ENCODE assay signal across 13 cellular contexts in the genomic region with DNA sequence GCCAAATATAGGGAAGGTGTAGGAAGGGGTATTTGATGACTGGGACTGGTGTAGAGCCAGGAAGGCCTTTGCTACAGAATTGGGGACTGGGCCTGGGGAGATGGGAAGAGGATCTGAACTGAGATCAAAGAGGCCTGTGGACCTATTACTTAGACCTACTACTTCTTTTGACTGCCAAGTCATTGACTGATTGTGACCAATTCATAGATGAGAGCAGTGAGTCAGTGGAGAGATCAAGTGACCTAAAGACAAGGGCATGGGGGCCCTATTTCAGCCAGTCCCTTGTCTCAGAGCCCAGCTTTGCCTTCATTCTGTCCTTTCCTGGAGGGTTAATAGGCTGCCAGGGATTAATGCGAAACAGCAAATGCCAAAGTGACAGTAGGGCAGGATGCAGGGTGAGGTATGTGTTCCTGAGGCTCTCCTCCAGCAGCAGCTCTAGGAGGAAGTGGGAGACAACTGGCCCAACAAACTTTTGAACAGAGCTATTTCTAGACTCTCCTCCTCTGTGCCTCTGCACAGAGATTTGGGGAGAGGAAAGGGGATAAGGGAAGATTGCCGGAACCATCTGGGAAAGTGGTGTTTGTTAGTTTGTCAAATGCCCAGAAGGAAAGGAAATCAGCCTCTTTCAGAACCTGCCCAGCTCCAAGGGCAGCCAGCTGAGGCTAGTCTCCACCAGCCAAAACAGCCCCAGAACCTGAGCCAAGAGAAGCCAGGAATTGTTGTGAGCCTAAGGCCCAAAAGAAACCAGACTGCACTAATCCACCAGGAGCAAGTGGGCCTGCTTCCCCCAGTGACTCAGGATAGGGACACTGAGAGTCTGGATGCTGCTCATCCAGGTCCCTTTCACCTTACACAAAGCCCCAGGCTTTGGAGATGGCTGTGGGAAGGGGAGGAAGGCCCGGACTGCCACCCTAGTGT. TPM values are rescaled to one million over a fixed set of nuclear protein-coding genes. Genes with fewer than 3 reads are reported as not detected.
DNase-seq lines count a peak whose midpoint lies in the region; ATAC-seq and TF ChIP-seq lines count a peak whose summit lies in the region.
"Had no signal": no experiment of that assay in that cellular context is flagged by ENCODE, and none has a peak within 500 bp of the region (broad histone marks: within the 10 kb centered on the region; RNA-seq: fewer than 3 reads in every experiment).

No MANE protein-coding gene starts in this region.

- TF ChIP-seq CTCF in gastroesophageal sphincter (IDR thresholded peaks at IDR 0.05) (no peak), gastrocnemius medialis (IDR thresholded peaks at IDR 0.05 in 4 of 5, conservative IDR thresholded peaks at IDR 0.05 in 1 of 5) (no peak)

- ATAC-seq in SK-N-SH treated with all-trans-retinoic acid at 6 μM for 48 hours (peak; percentile 74), gastroesophageal sphincter (peak; percentile 39), gastrocnemius medialis (no peak), GM21786 (IDR thresholded peaks at IDR 0.05; ENCODE audit: unreplicated experiment) (no peak), HG02840 (IDR thresholded peaks at IDR 0.05; ENCODE audit: low FRiP score, unreplicated experiment) (no peak)

- H3K36me3 ChIP-seq in gastroesophageal sphincter (no peaks in the 10 kb centered on the region), gastrocnemius medialis (no peaks in the 10 kb centered on the region)

- intact Hi-C loops in gastrocnemius medialis (cut with DNase I; ENCODE audit: low total_unique reads): no loop called here

- no peak overlapping the region for H3K4me3 ChIP-seq in gastroesophageal sphincter
- H3K4me3 ChIP-seq in gastrocnemius medialis: no peak overlapping the region
- H3K4me3 ChIP-seq: testis had no signal

- H3K27ac ChIP-seq in gastroesophageal sphincter (peak overlapping the region; percentile 63 to 80 (median 72)), gastrocnemius medialis (peak overlapping the region in 3 of 4 donors; percentile 21 to 52 (median 22))
- H3K27ac ChIP-seq: testis had no signal

- DNase-seq in ELR (ENCODE audit: low read depth) (peak; percentile 45), gastrocnemius medialis (no peak), NOMO-1 treated with DMSO at 0.1 percent for 48 hours (lab: John Stamatoyannopoulos, UW; ENCODE audit: unreplicated experiment) (no peak), cerebellar cortex (ENCODE audit: low spot score) (no peak)
- DNase-seq: activated CD4-positive, alpha-beta T cell treated with anti-CD3 and anti-CD28 coated beads for 4 hours; COR-L47; stimulated activated CD4-positive, alpha-beta T cell treated with anti-CD3 and anti-CD28 coated beads, Interleukin-2, amount 100 ng/mL, for 24 hours; testis had no signal

- TF ChIP-seq POLR2A in gastroesophageal sphincter (IDR thresholded peaks at IDR 0.05) (no peak), gastrocnemius medialis (IDR thresholded peaks at IDR 0.05) (no peak)

- TF ChIP-seq EP300 in gastroesophageal sphincter (IDR thresholded peaks at IDR 0.05): no peak

- peaks cover 4 to 41% (median 25%) of the 10 kb centered on the region in 3 donors for H3K4me1 ChIP-seq in gastroesophageal sphincter
- peaks cover 7 to 20% of the 10 kb centered on the region in 2 donors for H3K4me1 ChIP-seq in gastrocnemius medialis

- no peaks in the 10 kb centered on the region for H3K9me3 ChIP-seq in gastroesophageal sphincter
- no peaks in the 10 kb centered on the region for H3K9me3 ChIP-seq in gastrocnemius medialis
- H3K9me3 ChIP-seq: testis had no signal

- in situ Hi-C loops in gastrocnemius medialis (cut with MboI; ENCODE audit: low sequenced_read_pairs in 4 of 4): no loop called here

- no peaks in the 10 kb centered on the region for H3K27me3 ChIP-seq in gastroesophageal sphincter
- H3K27me3 ChIP-seq in gastrocnemius medialis: no peaks in the 10 kb centered on the region
- H3K27me3 ChIP-seq: testis had no signal

- 39 to 60% methylated on average over 1 to 2 of the region's 3 CpGs for WGBS in gastroesophageal sphincter (ENCODE audit: low coverage in 1 of 2), 2 donors

TF ChIP-seq in SK-N-SH treated with all-trans-retinoic acid at 6 μM for 48 hours, 23 proteins besides CTCF, POLR2A, EP300 and RAD21 (continues in another document):
- TF ChIP-seq ZNF8 (CRISPR knock-in tag; IDR thresholded peaks at IDR 0.05) (no peak), TCF4 (CRISPR knock-in tag; IDR thresholded peaks at IDR 0.05; ENCODE audit: borderline replicate concordance) (no peak), ARNTL (CRISPR knock-in tag; IDR thresholded peaks at IDR 0.05; ENCODE audit: borderline replicate concordance, low read depth) (no peak), ZC3H10 (CRISPR knock-in tag; IDR thresholded peaks at IDR 0.05) (no peak), OSR1 (CRISPR knock-in tag; IDR thresholded peaks at IDR 0.05) (no peak), ZFP3 (CRISPR knock-in tag; IDR thresholded peaks at IDR 0.05) (no peak), ISL1 (CRISPR knock-in tag; IDR thresholded peaks at IDR 0.05) (no peak), SNAI2 (CRISPR knock-in tag; IDR thresholded peaks at IDR 0.05) (no peak), CSDC2 (CRISPR knock-in tag; IDR thresholded peaks at IDR 0.05) (no peak)
- TF ChIP-seq, protein P1, sequence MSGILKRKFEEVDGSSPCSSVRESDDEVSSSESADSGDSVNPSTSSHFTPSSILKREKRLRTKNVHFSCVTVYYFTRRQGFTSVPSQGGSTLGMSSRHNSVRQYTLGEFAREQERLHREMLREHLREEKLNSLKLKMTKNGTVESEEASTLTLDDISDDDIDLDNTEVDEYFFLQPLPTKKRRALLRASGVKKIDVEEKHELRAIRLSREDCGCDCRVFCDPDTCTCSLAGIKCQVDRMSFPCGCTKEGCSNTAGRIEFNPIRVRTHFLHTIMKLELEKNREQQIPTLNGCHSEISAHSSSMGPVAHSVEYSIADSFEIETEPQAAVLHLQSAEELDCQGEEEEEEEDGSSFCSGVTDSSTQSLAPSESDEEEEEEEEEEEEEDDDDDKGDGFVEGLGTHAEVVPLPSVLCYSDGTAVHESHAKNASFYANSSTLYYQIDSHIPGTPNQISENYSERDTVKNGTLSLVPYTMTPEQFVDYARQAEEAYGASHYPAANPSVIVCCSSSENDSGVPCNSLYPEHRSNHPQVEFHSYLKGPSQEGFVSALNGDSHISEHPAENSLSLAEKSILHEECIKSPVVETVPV (CRISPR knock-in tag; IDR thresholded peaks at IDR 0.05): no peak
- TF ChIP-seq, protein P2, sequence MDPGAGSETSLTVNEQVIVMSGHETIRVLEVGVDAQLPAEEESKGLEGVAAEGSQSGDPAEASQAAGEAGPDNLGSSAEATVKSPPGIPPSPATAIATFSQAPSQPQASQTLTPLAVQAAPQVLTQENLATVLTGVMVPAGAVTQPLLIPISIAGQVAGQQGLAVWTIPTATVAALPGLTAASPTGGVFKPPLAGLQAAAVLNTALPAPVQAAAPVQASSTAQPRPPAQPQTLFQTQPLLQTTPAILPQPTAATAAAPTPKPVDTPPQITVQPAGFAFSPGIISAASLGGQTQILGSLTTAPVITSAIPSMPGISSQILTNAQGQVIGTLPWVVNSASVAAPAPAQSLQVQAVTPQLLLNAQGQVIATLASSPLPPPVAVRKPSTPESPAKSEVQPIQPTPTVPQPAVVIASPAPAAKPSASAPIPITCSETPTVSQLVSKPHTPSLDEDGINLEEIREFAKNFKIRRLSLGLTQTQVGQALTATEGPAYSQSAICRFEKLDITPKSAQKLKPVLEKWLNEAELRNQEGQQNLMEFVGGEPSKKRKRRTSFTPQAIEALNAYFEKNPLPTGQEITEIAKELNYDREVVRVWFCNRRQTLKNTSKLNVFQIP (CRISPR knock-in tag; IDR thresholded peaks at IDR 0.05; ENCODE audit: borderline replicate concordance, low read depth): no peak
- TF ChIP-seq, protein P3, sequence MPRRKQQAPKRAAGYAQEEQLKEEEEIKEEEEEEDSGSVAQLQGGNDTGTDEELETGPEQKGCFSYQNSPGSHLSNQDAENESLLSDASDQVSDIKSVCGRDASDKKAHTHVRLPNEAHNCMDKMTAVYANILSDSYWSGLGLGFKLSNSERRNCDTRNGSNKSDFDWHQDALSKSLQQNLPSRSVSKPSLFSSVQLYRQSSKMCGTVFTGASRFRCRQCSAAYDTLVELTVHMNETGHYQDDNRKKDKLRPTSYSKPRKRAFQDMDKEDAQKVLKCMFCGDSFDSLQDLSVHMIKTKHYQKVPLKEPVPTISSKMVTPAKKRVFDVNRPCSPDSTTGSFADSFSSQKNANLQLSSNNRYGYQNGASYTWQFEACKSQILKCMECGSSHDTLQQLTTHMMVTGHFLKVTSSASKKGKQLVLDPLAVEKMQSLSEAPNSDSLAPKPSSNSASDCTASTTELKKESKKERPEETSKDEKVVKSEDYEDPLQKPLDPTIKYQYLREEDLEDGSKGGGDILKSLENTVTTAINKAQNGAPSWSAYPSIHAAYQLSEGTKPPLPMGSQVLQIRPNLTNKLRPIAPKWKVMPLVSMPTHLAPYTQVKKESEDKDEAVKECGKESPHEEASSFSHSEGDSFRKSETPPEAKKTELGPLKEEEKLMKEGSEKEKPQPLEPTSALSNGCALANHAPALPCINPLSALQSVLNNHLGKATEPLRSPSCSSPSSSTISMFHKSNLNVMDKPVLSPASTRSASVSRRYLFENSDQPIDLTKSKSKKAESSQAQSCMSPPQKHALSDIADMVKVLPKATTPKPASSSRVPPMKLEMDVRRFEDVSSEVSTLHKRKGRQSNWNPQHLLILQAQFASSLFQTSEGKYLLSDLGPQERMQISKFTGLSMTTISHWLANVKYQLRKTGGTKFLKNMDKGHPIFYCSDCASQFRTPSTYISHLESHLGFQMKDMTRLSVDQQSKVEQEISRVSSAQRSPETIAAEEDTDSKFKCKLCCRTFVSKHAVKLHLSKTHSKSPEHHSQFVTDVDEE (CRISPR knock-in tag; IDR thresholded peaks at IDR 0.05): no peak

RNA-seq across cellular contexts. Expression of a gene that starts 4.9 kb away (rescaled TPM):
- total RNA-seq in gastroesophageal sphincter (1 to 10 TPM in 2 of 4 donors, under 1 TPM in 1, not detected in 1; 0.69 to 6.0 (median 1.1) TPM), gastrocnemius medialis (1 to 10 TPM in 1 of 4 donors, under 1 TPM in 1, not detected in 2; 0.88 to 1.6 TPM)
- total RNA-seq: mucosa of gallbladder, testis had no signal

RNA-seq across cellular contexts. Expression of a gene that starts 8.3 kb away (rescaled TPM):
- total RNA-seq in gastroesophageal sphincter (100 to 1,000 TPM; 135 to 345 (median 259) TPM), gastrocnemius medialis (100 to 1,000 TPM in 3 of 4 donors, 10 to 100 TPM in 1; 76.8 to 377 (median 144) TPM)

RNA-seq across cellular contexts. Expression of a gene that starts 11.7 kb away (rescaled TPM):
- 10 to 100 TPM in 2 of 4 donors, 1 to 10 TPM in 2; 2.7 to 73.3 (median 14.2) TPM for total RNA-seq in gastroesophageal sphincter
- total RNA-seq in gastrocnemius medialis: 10 to 100 TPM in 1 of 4 donors, not detected in 3; 14.7 TPM

RNA-seq across cellular contexts. Expression of a gene that starts 13.2 kb away (rescaled TPM):
- total RNA-seq in gastroesophageal sphincter (not detected), gastrocnemius medialis (not detected)
- total RNA-seq: mucosa of gallbladder had no signal

RNA-seq across cellular contexts. Expression of a gene that starts 18.2 kb away (rescaled TPM):
- total RNA-seq in gastroesophageal sphincter: 100 to 1,000 TPM; 595 to 840 (median 634) TPM
- 100 to 1,000 TPM; 153 to 361 (median 224) TPM for total RNA-seq in gastrocnemius medialis

Comparison
In these comparisons a context has a peak if more than half of its experiments do, and no peak if none do; other contexts are left out.
1. ATAC-seq: peak in SK-N-SH treated with all-trans-retinoic acid at 6 μM for 48 hours (single experiment) and gastroesophageal sphincter (single experiment); none in gastrocnemius medialis (0 of 2), GM21786 (single experiment) and HG02840 (single experiment).